8 cellular contexts compared by ENCODE assay signal in genomic region chr14:24052656-24053547, GRCh38.
DNase-seq lines count a peak whose midpoint lies in the region; ATAC-seq lines count a peak whose summit lies in the region.

No MANE protein-coding gene starts in this region.

- H3K9ac ChIP-seq in iPS-15b (ENCODE audit: low read depth, low read length) = no peak overlapping the region

- H3K36me3 ChIP-seq in HAP-1 (replicated peaks) (no peaks in the 10 kb centered on the region), iPS-15b (ENCODE audit: control insufficient read depth, insufficient read depth, low read length) (no peaks in the 10 kb centered on the region)

- no peaks in the 10 kb centered on the region for H3K27me3 ChIP-seq in HAP-1 (ENCODE audit: low read depth)
- H3K27me3 ChIP-seq in iPS-15b (ENCODE audit: control insufficient read depth, insufficient read depth, low read length) = no peaks in the 10 kb centered on the region

- H3K4me1 ChIP-seq in HAP-1 (no peaks in the 10 kb centered on the region; the same call in 1 of the 2 replicates), iPS-15b (ENCODE audit: control insufficient read depth, insufficient read depth, low read length) (no peaks in the 10 kb centered on the region)

- in situ Hi-C loops in HAP-1 (cut with MboI; ENCODE audit: low sequenced_read_pairs) (no loop called here), KBM-7 (cut with MboI; ENCODE audit: low pct_unique_long_range_greater_than_20kb, low sequenced_read_pairs) (no loop called here)

- H3K9me3 ChIP-seq in HAP-1 = no peaks in the 10 kb centered on the region
- no peaks in the 10 kb centered on the region for H3K9me3 ChIP-seq in iPS-15b (ENCODE audit: control insufficient read depth, insufficient read depth, low read length)

- H3K4me3 ChIP-seq in HAP-1 (peak overlapping the region; percentile 49), iPS-15b (ENCODE audit: low read depth, low read length) (peak overlapping the region; percentile 94)

- no peak for ATAC-seq in HG02884 (IDR thresholded peaks at IDR 0.05; ENCODE audit: unreplicated experiment)

- DNase-seq in HAP-1 (ENCODE audit: low spot score in 2 of 2) = no peak
- peak; percentile 60 to 63 for DNase-seq in activated CD8-positive, alpha-beta memory T cell treated with anti-CD3 and anti-CD28 coated beads for 4 hours (ENCODE audit: low read depth in 2 of 2)
- DNase-seq in stimulated activated CD4-positive, alpha-beta T cell treated with anti-CD3 and anti-CD28 coated beads, Interleukin-4, amount 100 ng/mL, for 24 hours = peak; percentile 83
- no peak for DNase-seq in DMS 273 treated with DMSO at 0.1 percent for 48 hours (lab: John Stamatoyannopoulos, UW)
- DNase-seq in KBM-7 = no peak
- DNase-seq in DMS79 (lab: John Stamatoyannopoulos, UW) = no peak

Comparison
In these comparisons a context has a peak if more than half of its experiments do, and no peak if none do; other contexts are left out.
1. DNase-seq: peak in activated CD8-positive, alpha-beta memory T cell treated with anti-CD3 and anti-CD28 coated beads for 4 hours (2 of 2) and stimulated activated CD4-positive, alpha-beta T cell treated with anti-CD3 and anti-CD28 coated beads, Interleukin-4, amount 100 ng/mL, for 24 hours (single experiment); none in HAP-1 (0 of 2), DMS 273 treated with DMSO at 0.1 percent for 48 hours (single experiment), KBM-7 (single experiment) and DMS79 (single experiment).